Comparison of ENCODE assay signal across 8 cellular contexts in genomic region chr5:97183100-97183929, GRCh38. TPM values are rescaled to one million over a fixed set of nuclear protein-coding genes. Genes with fewer than 3 reads are reported as not detected.
DNase-seq lines count a peak whose midpoint lies in the region; ATAC-seq and TF ChIP-seq lines count a peak whose summit lies in the region.

Gene RIOK2, minus strand, starts transcription at chr5:97183247. Its CDS starts 56 bp downstream, at chr5:97183191.

- H3K9me3 ChIP-seq in BE2C = no peaks in the 10 kb centered on the region; the same call in 1 of the 2 replicates

- ATAC-seq in HG03460 (IDR thresholded peaks at IDR 0.05; ENCODE audit: unreplicated experiment) = peak; percentile 90

- 0 out of 2 replicates have a peak, but pooled peaks cover 3% of the 10 kb centered on the region for H3K4me1 ChIP-seq in BE2C

- DNase-seq in BE2C (peak; percentile 96), GM19240 (ENCODE audit: insufficient read length, low spot score) (peak; percentile 71), NCI-H526 (lab: John Stamatoyannopoulos, UW) (peak; percentile 90 to 96), coronary artery (ENCODE audit: low spot score) (peak; percentile 94)
- peak; percentile 96 for DNase-seq in activated CD4-positive, alpha-beta T cell treated with anti-CD3 and anti-CD28 coated beads for 48 hours
- peak; percentile 90 to 92 for DNase-seq in stimulated activated CD4-positive, alpha-beta T cell treated with anti-CD3 and anti-CD28 coated beads, Interleukin-1b, Interleukin-23, amount 100 ng/mL, for 4 hours (ENCODE audit: low read depth in 2 of 2)

- H3K27ac ChIP-seq in coronary artery (peak within 1 kb of the TSS; percentile 78 to 92), layer of hippocampus (ENCODE audit: low read depth, low read length) (peak within 1 kb of the TSS; percentile 96)

- no peak for TF ChIP-seq CTCF in BE2C (IDR thresholded peaks at IDR 0.05; ENCODE audit: low read depth, low read length)
- no peak for TF ChIP-seq CTCF in coronary artery (IDR thresholded peaks at IDR 0.05)

- H3K27me3 ChIP-seq in BE2C (no peaks in the 10 kb centered on the region), layer of hippocampus (ENCODE audit: control insufficient read depth, insufficient read depth, low read length) (no peaks in the 10 kb centered on the region)

- H3K4me3 ChIP-seq in BE2C (ENCODE audit: low read depth, low read length) (peak within 1 kb of the TSS; percentile 74), coronary artery (peak within 1 kb of the TSS; percentile 78)

- peaks cover 13% of the 10 kb centered on the region for H3K36me3 ChIP-seq in BE2C

RNA-seq across cellular contexts. Expression of gene RIOK2, which starts in this region (rescaled TPM):
- polyA plus RNA-seq in BE2C (2012; ENCODE audit: insufficient read depth, insufficient read length, low read depth) = 58.1 TPM

Comparison
In these comparisons a context has a peak if more than half of its experiments do, and no peak if none do; other contexts are left out.
1. Peak in every context shown above with its lines: DNase-seq, ATAC-seq, H3K4me3 ChIP-seq and H3K27ac ChIP-seq.